Comparison of ENCODE assay signal across 24 cellular contexts in genomic region chrX:17167915-17168314, GRCh38.
"Had no signal": no experiment of that assay in that cellular context is flagged by ENCODE, and none has a peak within 500 bp of the region (broad histone marks: within the 10 kb centered on the region; RNA-seq: fewer than 3 reads in every experiment).

No MANE protein-coding gene starts in this region.

- H3K27me3 ChIP-seq: colonic mucosa, esophagus muscularis mucosa, heart right ventricle, left lung had no signal

- H3K4me1 Mint-ChIP-seq: endodermal cell; immature natural killer cell; memory B cell; naive thymus-derived CD4-positive, alpha-beta T cell had no signal

- H3K4me3 ChIP-seq: colonic mucosa, esophagus muscularis mucosa, gastrocnemius medialis, heart right ventricle, left lung, lower lobe of right lung had no signal

- H3K4me1 ChIP-seq: colonic mucosa, esophagus muscularis mucosa, gastrocnemius medialis, heart right ventricle, left lung, lower lobe of right lung had no signal

- H3K27ac ChIP-seq: colonic mucosa, esophagus muscularis mucosa, gastrocnemius medialis, heart right ventricle, left lung, lower lobe of right lung had no signal

- DNase-seq: colonic mucosa; cortex of kidney; effector CD8-positive, alpha-beta T cell; effector memory CD8-positive, alpha-beta T cell; endodermal cell; foreskin melanocyte; gastrocnemius medialis; glutamatergic neuron; head of caudate nucleus; heart right ventricle; hippocampal formation; immature natural killer cell; islet precursor cell; left cardiac atrium; left lung; left ventricle myocardium superior; lower lobe of right lung; mesendoderm; midbrain; naive thymus-derived CD4-positive, alpha-beta T cell had no signal

- ATAC-seq: effector memory CD8-positive, alpha-beta T cell; gastrocnemius medialis; heart right ventricle; left cardiac atrium; left lung; left ventricle myocardium superior; lower lobe of right lung; naive thymus-derived CD4-positive, alpha-beta T cell had no signal

- FAIRE-seq: endometrium had no signal

- H3K27me3 Mint-ChIP-seq: dendritic cell treated with granulocyte-macrophage colony-stimulating factor and Interleukin-4, amounts not matched to agents 40 ng/mL and 50 ng/mL, for 4 days; effector memory CD8-positive, alpha-beta T cell; memory B cell; naive thymus-derived CD4-positive, alpha-beta T cell had no signal

- H3K27ac Mint-ChIP-seq: dendritic cell treated with granulocyte-macrophage colony-stimulating factor and Interleukin-4, amounts not matched to agents 40 ng/mL and 50 ng/mL, for 4 days; effector memory CD8-positive, alpha-beta T cell; endodermal cell; immature natural killer cell; memory B cell; naive thymus-derived CD4-positive, alpha-beta T cell had no signal

- H3K36me3 ChIP-seq: colonic mucosa, esophagus muscularis mucosa, gastrocnemius medialis, heart right ventricle, left lung, lower lobe of right lung had no signal

- H3K9me3 ChIP-seq: colonic mucosa had no signal

- H3K4me3 Mint-ChIP-seq: dendritic cell treated with granulocyte-macrophage colony-stimulating factor and Interleukin-4, amounts not matched to agents 40 ng/mL and 50 ng/mL, for 4 days; effector memory CD8-positive, alpha-beta T cell; endodermal cell; immature natural killer cell; memory B cell; naive thymus-derived CD4-positive, alpha-beta T cell had no signal

- H3K36me3 Mint-ChIP-seq: immature natural killer cell had no signal
